In the genomic region with DNA sequence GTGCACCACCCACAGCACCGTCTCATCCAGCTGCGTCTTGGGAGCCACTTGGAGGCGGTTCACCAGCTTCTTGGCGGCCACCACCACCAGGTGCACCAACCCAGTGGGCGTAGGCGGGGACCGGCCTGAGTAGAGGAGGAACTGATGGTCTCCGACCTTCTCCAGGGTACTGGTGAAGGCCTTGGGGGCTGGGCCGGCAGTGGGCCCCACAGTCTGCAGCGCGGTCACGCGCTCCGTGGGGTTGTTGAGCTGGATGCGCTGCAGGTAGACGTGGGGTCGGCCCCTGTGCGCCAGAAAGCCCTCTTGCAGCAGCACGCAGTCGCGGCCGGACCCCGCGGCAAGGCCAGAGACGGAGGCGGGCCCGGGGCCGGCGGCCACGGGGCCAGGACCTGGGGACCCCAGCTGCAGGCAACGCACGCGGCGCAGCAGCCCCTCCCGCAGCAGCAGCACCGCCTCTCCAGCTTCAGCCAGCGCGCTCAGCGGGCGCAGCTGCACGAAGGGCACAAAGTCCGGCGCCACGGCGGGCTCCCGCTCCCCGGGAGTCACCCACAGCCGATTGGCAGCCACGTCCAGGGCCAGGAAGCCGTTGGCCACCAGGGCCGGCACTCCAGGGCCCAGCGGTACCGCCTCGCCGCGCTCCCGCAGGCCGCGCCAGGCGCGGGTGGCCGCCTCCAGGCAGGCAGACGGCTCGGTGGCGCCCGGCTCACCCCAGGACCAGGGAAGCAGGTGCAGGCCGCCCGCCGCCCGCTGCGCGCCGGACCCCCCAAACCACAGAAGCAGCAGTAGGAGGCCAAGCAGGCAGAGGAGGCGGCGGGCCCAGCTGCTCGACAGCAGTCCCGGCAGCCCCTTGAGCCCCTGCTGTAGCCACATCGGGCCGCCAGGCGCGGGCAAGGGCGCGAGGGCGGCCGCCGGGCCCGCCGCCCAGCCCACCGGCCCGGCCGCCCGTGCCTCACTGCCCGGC, we compare ENCODE assay signal across 7 cellular contexts. TPM values are rescaled to one million over a fixed set of nuclear protein-coding genes. Genes with fewer than 3 reads are reported as not detected.
A peak's percentile ranks its signal among the peaks of the same experiment; 100 is the strongest.
DNase-seq lines count a peak whose midpoint lies in the region; ATAC-seq and TF ChIP-seq lines count a peak whose summit lies in the region.
"Not testable (repeated sequence)": the region's sequence is repeated elsewhere in the genome, so short reads cannot be mapped to it uniquely, and the experiment has no call there.

No MANE protein-coding gene starts in this region.

- H3K9me3 ChIP-seq in DND-41 (ENCODE audit: insufficient read depth, low read length, severe bottlenecking); HUES64 (ENCODE audit: insufficient read depth, low read depth, low read length); right cardiac atrium (ENCODE audit: control insufficient read depth, low read length); lung (ENCODE audit: control insufficient read depth in 2 of 2, insufficient read depth in 1 of 2, low read length in 1 of 2): not testable (repeated sequence)

- 97% methylated on average over 84 of the region's 93 CpGs for WGBS in HUES64
- 72% methylated on average over 83 of the region's 93 CpGs for WGBS in right cardiac atrium
- WGBS in lung, 2 donors: 62 to 82% methylated on average over 69 to 87 of the region's 93 CpGs

- not testable (repeated sequence) for H3K36me3 ChIP-seq in DND-41 (ENCODE audit: insufficient read depth, low read length); HUES64 (ENCODE audit: insufficient read depth, low read length)
- H3K36me3 ChIP-seq in lung (ENCODE audit: control insufficient read depth in 2 of 2, insufficient read depth in 2 of 2, low read length in 2 of 2): peaks cover 4 to 18% of the 10 kb centered on the region in 2 donors

- H3K9me3 Mint-ChIP-seq in activated CD8-positive, alpha-beta T cell treated with anti-CD3 and anti-CD28 coated beads for 36 hours: not testable (repeated sequence)

- not testable (repeated sequence) for H3K27ac Mint-ChIP-seq in activated CD8-positive, alpha-beta T cell treated with anti-CD3 and anti-CD28 coated beads for 36 hours

- H4K20me1 ChIP-seq in DND-41 (ENCODE audit: insufficient read depth, low read length): peaks cover 10% of the 10 kb centered on the region; the same call in 1 of the 2 replicates

- peaks cover 26% of the 10 kb centered on the region for H3K79me2 ChIP-seq in DND-41 (ENCODE audit: insufficient read depth, low read length)

- ATAC-seq in DND-41 (ENCODE audit: insufficient read depth, low read depth): peak; percentile 64; the same call in 2 of the 3 replicates
- peak; percentile 47 for ATAC-seq in activated CD8-positive, alpha-beta T cell treated with anti-CD3 and anti-CD28 coated beads for 36 hours
- ATAC-seq in right cardiac atrium: peak; percentile 29 to 61
- ATAC-seq in lung (ENCODE audit: insufficient read depth, low FRiP score): peak; percentile 14
- peak; percentile 47 for ATAC-seq in sciatic nerve

- not testable (repeated sequence) for H3K4me1 ChIP-seq in DND-41 (ENCODE audit: insufficient read depth, low read length); HUES64 (ENCODE audit: insufficient read depth, low read length); right cardiac atrium (ENCODE audit: control insufficient read depth, insufficient read depth, low read length); lung (ENCODE audit: control insufficient read depth in 2 of 2, insufficient read depth in 2 of 2, low read length in 2 of 2)

- not testable (repeated sequence) for H2AFZ ChIP-seq in DND-41 (ENCODE audit: low read depth, low read length)

- H3K36me3 Mint-ChIP-seq in activated CD8-positive, alpha-beta T cell treated with anti-CD3 and anti-CD28 coated beads for 36 hours (ENCODE audit: low read depth): peaks cover 28% of the 10 kb centered on the region

- not testable (repeated sequence) for H3K27me3 ChIP-seq in DND-41 (ENCODE audit: insufficient read depth, low read length, poor library complexity); HUES64 (ENCODE audit: insufficient read depth, low read length); dorsolateral prefrontal cortex; right cardiac atrium (ENCODE audit: control insufficient read depth, insufficient read depth); lung (ENCODE audit: control insufficient read depth, insufficient read depth)

- H3K9ac ChIP-seq in DND-41 (ENCODE audit: low read depth, low read length); HUES64 (ENCODE audit: low read depth, low read length): not testable (repeated sequence)

- CTCF ChIA-PET in activated CD8-positive, alpha-beta T cell treated with anti-CD3 and anti-CD28 coated beads for 36 hours (lab: Charles Lee): not testable (repeated sequence)

- intact Hi-C loops in activated CD8-positive, alpha-beta T cell treated with anti-CD3 and anti-CD28 coated beads for 36 hours (cut with micrococcal nuclease); dorsolateral prefrontal cortex (cut with DNase I); right cardiac atrium (cut with DNase I); sciatic nerve (cut with DNase I): not testable (repeated sequence)

- not testable (repeated sequence) for H3K4me3 ChIP-seq in DND-41 (ENCODE audit: low read depth in 1 of 2, low read length in 2 of 2); right cardiac atrium (ENCODE audit: low read length); lung
- peak overlapping the region; percentile 37 for H3K4me3 ChIP-seq in HUES64 (ENCODE audit: low read length)
- peak overlapping the region in 56 of 59 donors; percentile 7 to 67 (median 44) for H3K4me3 ChIP-seq in dorsolateral prefrontal cortex

- H3K4me3 Mint-ChIP-seq in activated CD8-positive, alpha-beta T cell treated with anti-CD3 and anti-CD28 coated beads for 36 hours: not testable (repeated sequence)

- POLR2A ChIA-PET in activated CD8-positive, alpha-beta T cell treated with anti-CD3 and anti-CD28 coated beads for 36 hours (lab: Charles Lee): not testable (repeated sequence)

- H3K4me1 Mint-ChIP-seq in activated CD8-positive, alpha-beta T cell treated with anti-CD3 and anti-CD28 coated beads for 36 hours (ENCODE audit: low read depth): peaks cover 10% of the 10 kb centered on the region

- TF ChIP-seq CTCF in DND-41 (IDR thresholded peaks at IDR 0.05; ENCODE audit: borderline replicate concordance, extremely low read depth, low read length, poor library complexity, severe bottlenecking); activated CD8-positive, alpha-beta T cell treated with anti-CD3 and anti-CD28 coated beads for 36 hours (IDR thresholded peaks at IDR 0.05); dorsolateral prefrontal cortex (IDR thresholded peaks at IDR 0.05 in 54 of 56, conservative IDR thresholded peaks at IDR 0.05 in 2 of 56; ENCODE audit: low read depth in 1 of 56, partially characterized antibody in 56 of 56); lung (IDR thresholded peaks at IDR 0.05; ENCODE audit: control extremely low read depth, extremely low read depth): not testable (repeated sequence)

- not testable (repeated sequence) for H3K27me3 Mint-ChIP-seq in activated CD8-positive, alpha-beta T cell treated with anti-CD3 and anti-CD28 coated beads for 36 hours

- not testable (repeated sequence) for DNase-seq in DND-41; activated CD8-positive, alpha-beta T cell treated with anti-CD3 and anti-CD28 coated beads for 36 hours; lung (ENCODE audit: low spot score); sciatic nerve (ENCODE audit: low spot score)
- peak in 2 of 10 donors; percentile 27 to 63 for DNase-seq in dorsolateral prefrontal cortex
- peak in 2 of 3 donors; percentile 29 to 62 for DNase-seq in right cardiac atrium

- H3K27ac ChIP-seq in DND-41 (ENCODE audit: low read length); HUES64 (ENCODE audit: low read depth, low read length); right cardiac atrium (ENCODE audit: low read length); lung (ENCODE audit: low read depth in 1 of 2, low read length in 1 of 2): not testable (repeated sequence)
- H3K27ac ChIP-seq in dorsolateral prefrontal cortex: peak overlapping the region in 14 of 59 donors; percentile 12 to 79 (median 36)

- H3K4me2 ChIP-seq in DND-41 (ENCODE audit: insufficient read depth, low read length): not testable (repeated sequence)

RNA-seq across cellular contexts. Expression of a gene that starts 14.7 kb away (rescaled TPM):
- 49.3 TPM for polyA plus RNA-seq in HUES64 (2013, experiment 1 of 2)
- polyA plus RNA-seq in HUES64 (2013, experiment 2 of 2): 42.9 TPM
- 10 to 100 TPM; 44.6 to 45.0 TPM for total RNA-seq in activated CD8-positive, alpha-beta T cell treated with anti-CD3 and anti-CD28 coated beads for 36 hours
- total RNA-seq in dorsolateral prefrontal cortex (10 to 100 TPM; 42.5 to 87.3 (median 63.6) TPM), right cardiac atrium (100 to 1,000 TPM in 1 of 4 donors, 10 to 100 TPM in 3; 87.1 to 106 (median 88.5) TPM), lung (100 to 1,000 TPM in 1 of 2 donors, 10 to 100 TPM in 1; 88.1 to 109 TPM), sciatic nerve (58.6 TPM)
- polyA plus RNA-seq in right cardiac atrium (31.5 TPM), lung (10 to 100 TPM; 35.7 to 51.1 TPM)

RNA-seq across cellular contexts. Expression of a gene that starts 52.3 kb away (rescaled TPM):
- 43.4 TPM for polyA plus RNA-seq in HUES64 (2013, experiment 1 of 2)
- polyA plus RNA-seq in HUES64 (2013, experiment 2 of 2): 49.7 TPM
- total RNA-seq in activated CD8-positive, alpha-beta T cell treated with anti-CD3 and anti-CD28 coated beads for 36 hours: 10 to 100 TPM; 76.9 to 77.3 TPM
- total RNA-seq in dorsolateral prefrontal cortex (100 to 1,000 TPM; 166 to 555 (median 298) TPM), right cardiac atrium (10 to 100 TPM; 40.7 to 76.6 (median 57.9) TPM), lung (10 to 100 TPM; 75.8 to 90.0 TPM), sciatic nerve (214 TPM)
- polyA plus RNA-seq in right cardiac atrium (61.6 TPM), lung (10 to 100 TPM; 49.7 to 74.8 TPM)

Comparison
In these comparisons a context has a peak if more than half of its experiments do, and no peak if none do; other contexts are left out.
1. ATAC-seq: peak in every context shown above with its lines; median percentile 64 in DND-41; 47 in activated CD8-positive, alpha-beta T cell treated with anti-CD3 and anti-CD28 coated beads for 36 hours; 47 in sciatic nerve; 45 in right cardiac atrium; 14 in lung.